In the genomic region with DNA sequence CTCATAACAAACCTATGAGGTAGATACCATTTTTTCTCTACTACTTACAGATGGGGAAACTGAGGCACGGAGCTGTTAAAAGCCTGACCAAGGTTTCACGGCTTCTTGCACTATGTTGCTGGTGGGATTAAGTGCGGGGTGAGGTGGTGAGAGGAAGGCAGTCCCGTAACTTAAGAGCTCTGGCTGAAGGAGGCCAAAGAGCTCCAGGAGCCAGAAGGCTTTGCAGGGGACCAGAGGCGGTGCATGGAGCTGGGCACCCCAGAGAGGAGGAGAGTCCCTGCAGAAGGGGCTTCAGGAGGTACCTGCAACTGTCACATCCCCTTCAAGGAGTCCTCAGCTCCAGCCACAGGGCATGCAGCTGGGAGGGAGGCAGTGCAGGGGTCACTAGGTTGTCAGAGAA, we compare ENCODE assay signal across 13 cellular contexts. TPM values are rescaled to one million over a fixed set of nuclear protein-coding genes. Genes with fewer than 3 reads are reported as not detected.
DNase-seq lines count a peak whose midpoint lies in the region; ATAC-seq and TF ChIP-seq lines count a peak whose summit lies in the region.
"Had no signal": no experiment of that assay in that cellular context is flagged by ENCODE, and none has a peak within 500 bp of the region (broad histone marks: within the 10 kb centered on the region; RNA-seq: fewer than 3 reads in every experiment).

No MANE protein-coding gene starts in this region.

- no peak overlapping the region for H3K27ac Mint-ChIP-seq in neural crest cell (ENCODE audit: unreplicated experiment)
- H3K27ac Mint-ChIP-seq: CD8-positive, alpha-beta memory T cell; HFFc6 had no signal

- DNase-seq in WERI-Rb-1 (peak; percentile 6), neural crest cell (ENCODE audit: low read depth, low spot score) (no peak), KBM-7 (no peak)
- no peak for DNase-seq in activated CD8-positive, alpha-beta memory T cell treated with anti-CD3 and anti-CD28 coated beads, Interleukin-2, amount 50 U/mL, for 4 hours
- DNase-seq: BE2C; Caco-2; CD8-positive, alpha-beta memory T cell; GF-D8 had no signal

- peaks cover 65% of the 10 kb centered on the region for H3K27me3 Mint-ChIP-seq in neural crest cell (ENCODE audit: low read depth)

- H3K27ac ChIP-seq in HEK293 (ENCODE audit: extremely low read depth, low read depth, low read length) = no peak overlapping the region
- H3K27ac ChIP-seq in WERI-Rb-1 = no peak overlapping the region
- H3K27ac ChIP-seq: A549 had no signal

- peaks cover 21% of the 10 kb centered on the region for H3K4me1 Mint-ChIP-seq in neural crest cell

- peaks cover 0 to 14% of the 10 kb centered on the region in 2 experiments; a peak in 1 of 3 replicates for H3K36me3 ChIP-seq in HEK293 (ENCODE audit: control insufficient read depth in 2 of 2, insufficient read depth in 1 of 2, low read length in 2 of 2)
- peaks cover 14% of the 10 kb centered on the region for H3K36me3 ChIP-seq in WERI-Rb-1
- H3K36me3 ChIP-seq: BE2C had no signal

- peak overlapping the region; percentile 9 for H3K4me3 Mint-ChIP-seq in neural crest cell
- H3K4me3 Mint-ChIP-seq: HFFc6 had no signal

- CTCF ChIA-PET in HEK293 (lab: Yijun Ruan, JAX) = interaction anchor here (0.6 to 4.1 kb wide), 8 partner anchors 36 to 522 kb away, joined by 3 to 56 read pairs (median 4); no protein-coding TSS in a partner anchor

- POLR2A ChIA-PET in HEK293 (lab: Yijun Ruan, JAX) = no interaction called here

- ATAC-seq in GM18868 (IDR thresholded peaks at IDR 0.05; ENCODE audit: unreplicated experiment) = no peak
- ATAC-seq: A549 had no signal

- TF ChIP-seq CTCF in HEK293 (tag by site-specific recombination; IDR thresholded peaks at IDR 0.05) (no peak), WERI-Rb-1 (IDR thresholded peaks at IDR 0.05; ENCODE audit: low read depth, low read length) (no peak), neural crest cell (conservative IDR thresholded peaks at IDR 0.05) (no peak)

- no peaks in the 10 kb centered on the region for H3K9me3 ChIP-seq in HEK293 (ENCODE audit: control insufficient read depth, insufficient read depth, low read depth, low read length)
- no peaks in the 10 kb centered on the region for H3K9me3 ChIP-seq in WERI-Rb-1 (ENCODE audit: severe bottlenecking)
- H3K9me3 ChIP-seq: A549, BE2C, Caco-2, HAP-1 had no signal

- in situ Hi-C loops in KBM-7 (cut with MboI; ENCODE audit: low pct_unique_long_range_greater_than_20kb, low sequenced_read_pairs) = loop anchor here (10.0 kb wide), 1 partner anchor 187 kb away; no protein-coding TSS in a partner anchor

- H3K4me3 ChIP-seq in HEK293 (ENCODE audit: low read depth, low read length) (no peak overlapping the region), WERI-Rb-1 (ENCODE audit: low read depth, low read length) (no peak overlapping the region)
- H3K4me3 ChIP-seq: A549, HAP-1 had no signal

- peaks cover 8% of the 10 kb centered on the region for H3K27me3 ChIP-seq in WERI-Rb-1 (ENCODE audit: insufficient read depth, low read depth, severe bottlenecking)

- no peaks in the 10 kb centered on the region for H3K9me3 Mint-ChIP-seq in neural crest cell
- H3K9me3 Mint-ChIP-seq: HFFc6 had no signal

- H3K36me3 Mint-ChIP-seq in neural crest cell (ENCODE audit: low read depth) = peaks cover 2% of the 10 kb centered on the region

- no peaks in the 10 kb centered on the region for H3K4me1 ChIP-seq in HEK293 (ENCODE audit: control insufficient read depth, insufficient read depth, low read length)
- H3K4me1 ChIP-seq: BE2C had no signal

TF ChIP-seq in HEK293, 187 proteins besides CTCF, POLR2A, EP300 and RAD21:
- no peak for TF ChIP-seq OVOL3 (tag by site-specific recombination; IDR thresholded peaks at IDR 0.05)
- TF ChIP-seq, protein P1, sequence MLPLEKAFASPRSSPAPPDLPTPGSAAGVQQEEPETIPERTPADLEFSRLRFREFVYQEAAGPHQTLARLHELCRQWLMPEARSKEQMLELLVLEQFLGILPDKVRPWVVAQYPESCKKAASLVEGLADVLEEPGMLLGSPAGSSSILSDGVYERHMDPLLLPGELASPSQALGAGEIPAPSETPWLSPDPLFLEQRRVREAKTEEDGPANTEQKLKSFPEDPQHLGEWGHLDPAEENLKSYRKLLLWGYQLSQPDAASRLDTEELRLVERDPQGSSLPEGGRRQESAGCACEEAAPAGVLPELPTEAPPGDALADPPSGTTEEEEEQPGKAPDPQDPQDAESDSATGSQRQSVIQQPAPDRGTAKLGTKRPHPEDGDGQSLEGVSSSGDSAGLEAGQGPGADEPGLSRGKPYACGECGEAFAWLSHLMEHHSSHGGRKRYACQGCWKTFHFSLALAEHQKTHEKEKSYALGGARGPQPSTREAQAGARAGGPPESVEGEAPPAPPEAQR (tag by site-specific recombination; IDR thresholded peaks at IDR 0.05) = no peak
- TF ChIP-seq GLIS1 (tag by site-specific recombination; IDR thresholded peaks at IDR 0.05) = peak; percentile 66; the same call in 1 of the 2 replicates
- TF ChIP-seq ZNF473 (tag by site-specific recombination; IDR thresholded peaks at IDR 0.05) = no peak
- TF ChIP-seq ZBTB1 (tag by site-specific recombination; IDR thresholded peaks at IDR 0.05) = no peak

RNA-seq across cellular contexts. Expression of a gene that starts 4.1 kb away (rescaled TPM):
- 0.37 and 0.39 TPM in 2 replicates for total RNA-seq in neural crest cell
- total RNA-seq: CD8-positive, alpha-beta memory T cell; HFFc6 had no signal

RNA-seq across cellular contexts. Expression of a gene that starts 6.0 kb away (rescaled TPM):
- 781 and 821 TPM in 2 replicates for total RNA-seq in neural crest cell

RNA-seq across cellular contexts. Expression of a gene that starts 40.2 kb away (rescaled TPM):
- total RNA-seq in neural crest cell = 54.4 and 60.1 TPM in 2 replicates
